8 cellular contexts compared by ENCODE assay signal in the genomic region with DNA sequence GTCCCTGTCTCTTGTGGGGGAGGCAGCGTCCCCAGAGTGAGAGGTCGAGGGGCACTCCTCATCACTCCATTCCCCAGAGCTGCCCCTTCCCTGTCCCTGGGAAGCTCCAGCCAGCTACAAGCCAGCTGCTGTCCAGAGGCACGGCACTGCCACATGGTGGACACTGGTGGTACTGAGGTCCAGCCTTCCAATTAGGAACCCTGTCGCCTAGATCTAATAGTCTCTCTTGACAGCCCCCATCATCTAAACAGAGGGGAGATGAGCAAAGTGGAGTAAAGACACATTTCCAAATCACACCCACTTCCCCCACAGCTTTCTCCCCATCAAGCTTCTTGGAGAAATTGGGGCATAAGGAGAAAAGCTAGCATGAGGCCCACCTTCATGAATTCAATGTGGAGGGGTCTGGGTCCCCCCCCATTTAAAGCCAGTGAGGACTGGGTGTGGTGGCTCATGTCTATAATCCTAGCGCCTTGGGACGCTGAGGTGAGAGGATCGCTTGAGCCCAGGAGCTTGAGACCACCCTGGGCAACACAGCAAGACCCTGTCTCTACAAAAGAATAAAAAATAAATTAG. TPM values are rescaled to one million over a fixed set of nuclear protein-coding genes. Genes with fewer than 3 reads are reported as not detected.
DNase-seq lines count a peak whose midpoint lies in the region; ATAC-seq, FAIRE-seq and TF ChIP-seq lines count a peak whose summit lies in the region.

No MANE protein-coding gene starts in this region.

- TF ChIP-seq CTCF in GM12874 (IDR thresholded peaks at IDR 0.05; ENCODE audit: insufficient read depth, low read depth, low read length) (peak; percentile 91), ascending aorta (IDR thresholded peaks at IDR 0.05) (peak; percentile 92 to 95 (median 93)), retinal pigment epithelial cell (conservative IDR thresholded peaks at IDR 0.05; ENCODE audit: low read depth, low read length) (peak; percentile 97)

- no peaks in the 10 kb centered on the region for H3K79me2 ChIP-seq in Karpas-422 (ENCODE audit: low read length)

- H3K9me2 ChIP-seq in Karpas-422 (replicated peaks; ENCODE audit: insufficient read depth, low read length), result no peaks in the 10 kb centered on the region

- no peak for FAIRE-seq in RCC 7860 (lab: Jason Lieb, UNC)

- ATAC-seq in GM18909 (IDR thresholded peaks at IDR 0.05; ENCODE audit: poor library complexity, unreplicated experiment), result no peak

- H3K27me3 ChIP-seq in Karpas-422 (ENCODE audit: low read length), result no peaks in the 10 kb centered on the region
- no peaks in the 10 kb centered on the region for H3K27me3 ChIP-seq in ascending aorta

- H3K9me3 ChIP-seq in Karpas-422 (ENCODE audit: low read length) (no peaks in the 10 kb centered on the region), ascending aorta (no peaks in the 10 kb centered on the region)

- no peaks in the 10 kb centered on the region for H4K20me1 ChIP-seq in Karpas-422 (ENCODE audit: insufficient read depth, low read depth, low read length)

- no peak overlapping the region for H3K4me3 ChIP-seq in Karpas-422 (ENCODE audit: low read length)
- peak overlapping the region in 1 of 2 donors; percentile 47 for H3K4me3 ChIP-seq in ascending aorta
- H3K4me3 ChIP-seq in retinal pigment epithelial cell (ENCODE audit: low read length), result no peak overlapping the region

- peak overlapping the region; percentile 21 for H3K4me2 ChIP-seq in Karpas-422 (ENCODE audit: low read depth, low read length, poor library complexity, severe bottlenecking)

- no peak overlapping the region for H2AFZ ChIP-seq in Karpas-422 (ENCODE audit: low read length)

- H3K9ac ChIP-seq in Karpas-422 (ENCODE audit: low read length), result peak overlapping the region; percentile 14; the same call in 1 of the 2 replicates

- DNase-seq in A172 (ENCODE audit: low spot score), result peak; percentile 75
- peak; percentile 82 for DNase-seq in Karpas-422
- DNase-seq in RCC 7860 (ENCODE audit: low spot score), result peak; percentile 38
- DNase-seq in ascending aorta (ENCODE audit: low spot score in 2 of 2), result peak in 1 of 2 donors; percentile 91
- peak; percentile 41 to 51 for DNase-seq in hippocampal formation (lab: John Stamatoyannopoulos, UW)
- DNase-seq in retinal pigment epithelial cell (ENCODE audit: low read depth), result no peak

- H3K4me1 ChIP-seq in Karpas-422 (ENCODE audit: low read length) (peaks cover 37% of the 10 kb centered on the region), ascending aorta (peaks cover 0 to 18% of the 10 kb centered on the region in 2 donors)

- H3K27ac ChIP-seq in Karpas-422 (ENCODE audit: low read length) (no peak overlapping the region), ascending aorta (peak overlapping the region; percentile 85 to 97)

- H3K36me3 ChIP-seq in Karpas-422 (ENCODE audit: insufficient read depth, low read length) (no peaks in the 10 kb centered on the region), ascending aorta (no peaks in the 10 kb centered on the region)

- intact Hi-C loops in ascending aorta (cut with DNase I), result loop anchor here (1.0 to 5.0 kb wide), 4 partner anchors 23 to 190 kb away; no protein-coding TSS in a partner anchor

RNA-seq across cellular contexts. Expression of a gene that starts 2.1 kb away (rescaled TPM):
- 0.14 and 0.17 TPM in 2 replicates for total RNA-seq in A172 (2014; rRNA removed; shearing (Covaris generic))
- 14.3 and 17.9 TPM in 2 replicates for total RNA-seq in Karpas-422 (2014; rRNA removed; shearing (Covaris generic); ENCODE audit: low replicate concordance)
- not detected for total RNA-seq in ascending aorta

RNA-seq across cellular contexts. Expression of a gene that starts 6.6 kb away (rescaled TPM):
- 0.19 and 4.1 TPM in 2 replicates for total RNA-seq in A172 (2014; rRNA removed; shearing (Covaris generic))
- total RNA-seq in Karpas-422 (2014; rRNA removed; shearing (Covaris generic); ENCODE audit: low replicate concordance), result 1.9 and 9.3 TPM in 2 replicates
- total RNA-seq in ascending aorta, result 2.8 TPM

RNA-seq across cellular contexts. Expression of a gene that starts 18.4 kb away (rescaled TPM):
- total RNA-seq in A172 (2014; rRNA removed; shearing (Covaris generic)), result not detected in 2 replicates
- total RNA-seq in Karpas-422 (2014; rRNA removed; shearing (Covaris generic); ENCODE audit: low replicate concordance), result 0.11 TPM in 1 of 2 replicates, not detected in the other
- not detected for total RNA-seq in ascending aorta

RNA-seq across cellular contexts. Expression of a gene that starts 22.2 kb away (rescaled TPM):
- total RNA-seq in A172 (2014; rRNA removed; shearing (Covaris generic)), result 9.4 and 16.3 TPM in 2 replicates
- total RNA-seq in Karpas-422 (2014; rRNA removed; shearing (Covaris generic); ENCODE audit: low replicate concordance), result 31.9 and 39.0 TPM in 2 replicates
- 49.5 TPM for total RNA-seq in ascending aorta

RNA-seq across cellular contexts. Expression of a gene that starts 26.6 kb away (rescaled TPM):
- total RNA-seq in A172 (2014; rRNA removed; shearing (Covaris generic)), result 0.43 and 0.79 TPM in 2 replicates
- 6.7 and 12.3 TPM in 2 replicates for total RNA-seq in Karpas-422 (2014; rRNA removed; shearing (Covaris generic); ENCODE audit: low replicate concordance)
- total RNA-seq in ascending aorta, result 21.6 TPM
